In genomic region chr11:60932605-60933346, GRCh38 we compare ENCODE assay signal across 1 cellular context.
TF ChIP-seq lines count a peak whose summit lies in the region.

No MANE protein-coding gene starts in this region.

TF ChIP-seq in K562, 482 proteins besides CTCF, POLR2A, EP300 and RAD21:
- TF ChIP-seq ILK (tag; IDR thresholded peaks at IDR 0.05; ENCODE audit: borderline replicate concordance, low read depth) (no peak), ZNF655 (CRISPR knock-in tag; IDR thresholded peaks at IDR 0.05) (no peak), ZNF124 (CRISPR knock-in tag; IDR thresholded peaks at IDR 0.05) (no peak), CHAMP1 (IDR thresholded peaks at IDR 0.05) (no peak), PRDM10 (IDR thresholded peaks at IDR 0.05; ENCODE audit: partially characterized antibody) (peak; percentile 93), ZNF695 (CRISPR knock-in tag; IDR thresholded peaks at IDR 0.05) (no peak), ZNF609 (CRISPR knock-in tag; IDR thresholded peaks at IDR 0.05; ENCODE audit: borderline replicate concordance) (no peak), CEBPG (CRISPR knock-in tag; IDR thresholded peaks at IDR 0.05) (no peak), CEBPG (tag; conservative IDR thresholded peaks at IDR 0.05 in 1 of 2, IDR thresholded peaks at IDR 0.05 in 1 of 2) (peak in 1 of 2 experiments; percentile 53; a peak in 1 of 4 replicates), ZNF436 (CRISPR knock-in tag; IDR thresholded peaks at IDR 0.05) (no peak), ZNF785 (CRISPR knock-in tag; IDR thresholded peaks at IDR 0.05) (no peak), FUS (optimal IDR thresholded peaks at IDR 0.05; ENCODE audit: low read depth, low read length) (no peak), FOXA3 (CRISPR knock-in tag; conservative IDR thresholded peaks at IDR 0.05 in 1 of 2, IDR thresholded peaks at IDR 0.05 in 1 of 2) (no peak)
TF ChIP-seq in K562: peak in this region for 2.
